ENCODE assay signal across 27 cellular contexts in genomic region chr1:33148615-33149014, GRCh38.
"Had no signal": no experiment of that assay in that cellular context is flagged by ENCODE, and none has a peak within 500 bp of the region (broad histone marks: within the 10 kb centered on the region; RNA-seq: fewer than 3 reads in every experiment).

No MANE protein-coding gene starts in this region.

- H3K36me3 Mint-ChIP-seq: activated naive CD4-positive, alpha-beta T cell treated with anti-CD3 and anti-CD28 coated beads, Interleukin-2, amount 50 U/mL, for 72 hours had no signal

- H3K9me3 ChIP-seq: adrenal gland, body of pancreas, breast epithelium had no signal

- ATAC-seq: activated CD8-positive, alpha-beta T cell treated with anti-CD3 and anti-CD28 coated beads for 36 hours; activated naive CD4-positive, alpha-beta T cell treated with anti-CD3 and anti-CD28 coated beads, Interleukin-2, amount 50 U/mL, for 72 hours; activated T-cell treated with anti-CD3 and anti-CD28 coated beads, Interleukin-2, amount 50 U/mL, for 72 hours; activated T-helper 17 cell treated with anti-CD3 and anti-CD28 coated beads, Interleukin-2, amount 50 U/mL, for 72 hours; body of pancreas had no signal

- FAIRE-seq: astrocyte had no signal

- H3K27me3 Mint-ChIP-seq: activated CD4-positive, alpha-beta T cell treated with anti-CD3 and anti-CD28 coated beads, Interleukin-2, amount 10 ng/mL, durations not matched to agents 24 days and 14 days; activated CD8-positive, alpha-beta T cell treated with anti-CD3 and anti-CD28 coated beads for 36 hours; activated T-helper 17 cell treated with anti-CD3 and anti-CD28 coated beads, Interleukin-2, amount 50 U/mL, for 72 hours had no signal

- H3K4me3 ChIP-seq: adrenal gland, body of pancreas, breast epithelium had no signal

- H3K27ac Mint-ChIP-seq: activated CD4-positive, alpha-beta T cell treated with anti-CD3 and anti-CD28 coated beads, Interleukin-2, amount 10 ng/mL, durations not matched to agents 24 days and 14 days; activated CD8-positive, alpha-beta T cell treated with anti-CD3 and anti-CD28 coated beads for 36 hours; activated naive CD4-positive, alpha-beta T cell treated with anti-CD3 and anti-CD28 coated beads, Interleukin-2, amount 50 U/mL, for 72 hours; activated T-cell treated with anti-CD3 and anti-CD28 coated beads, Interleukin-2, amount 50 U/mL, for 72 hours; activated T-helper 17 cell treated with anti-CD3 and anti-CD28 coated beads, Interleukin-2, amount 50 U/mL, for 72 hours had no signal

- H3K27me3 ChIP-seq: adrenal gland, body of pancreas, breast epithelium had no signal

- DNase-seq: activated CD4-positive, alpha-beta T cell treated with anti-CD3 and anti-CD28 coated beads for 1 hour; activated CD4-positive, alpha-beta T cell treated with anti-CD3 and anti-CD28 coated beads, Interleukin-2, amount 50 U/mL, for 4 hours; activated CD4-positive, CD25-positive, alpha-beta regulatory T cell; activated effector memory CD4-positive, alpha-beta T cell treated with anti-CD3 and anti-CD28 coated beads, Interleukin-2, amount 50 U/mL, for 16 hours; activated naive CD4-positive, alpha-beta T cell; activated T-cell treated with anti-CD3 and anti-CD28 coated beads, Interleukin-2, amount 50 U/mL, for 1 hour; adrenal gland; body of pancreas; KG1; MM.1S; NCI-H1092; NCI-H1436 treated with DMSO at 0.1 percent for 48 hours; NCI-H2029; NCI-H345; NCI-H748 treated with DMSO at 0.1 percent for 48 hours; Right ventricle myocardium superior; T-helper 1 cell; T-helper 2 cell; T-helper 9 cell; WERI-Rb-1 had no signal

- H3K9me3 Mint-ChIP-seq: activated CD4-positive, alpha-beta T cell treated with anti-CD3 and anti-CD28 coated beads, Interleukin-2, amount 10 ng/mL, durations not matched to agents 24 days and 14 days; activated CD8-positive, alpha-beta T cell treated with anti-CD3 and anti-CD28 coated beads for 36 hours; activated naive CD4-positive, alpha-beta T cell treated with anti-CD3 and anti-CD28 coated beads, Interleukin-2, amount 50 U/mL, for 72 hours; activated T-cell treated with anti-CD3 and anti-CD28 coated beads, Interleukin-2, amount 50 U/mL, for 72 hours; activated T-helper 17 cell treated with anti-CD3 and anti-CD28 coated beads, Interleukin-2, amount 50 U/mL, for 72 hours had no signal

- H3K4me3 Mint-ChIP-seq: activated CD4-positive, alpha-beta T cell treated with anti-CD3 and anti-CD28 coated beads, Interleukin-2, amount 10 ng/mL, durations not matched to agents 24 days and 14 days; activated CD8-positive, alpha-beta T cell treated with anti-CD3 and anti-CD28 coated beads for 36 hours; activated T-cell treated with anti-CD3 and anti-CD28 coated beads, Interleukin-2, amount 50 U/mL, for 72 hours; activated T-helper 17 cell treated with anti-CD3 and anti-CD28 coated beads, Interleukin-2, amount 50 U/mL, for 72 hours had no signal

- H3K36me3 ChIP-seq: breast epithelium had no signal

- H3K27ac ChIP-seq: adrenal gland, body of pancreas, WERI-Rb-1 had no signal
